1 cellular context compared by ENCODE assay signal in genomic region chr9:92711844-92712243, GRCh38.
TF ChIP-seq lines count a peak whose summit lies in the region.

No MANE protein-coding gene starts in this region.

TF ChIP-seq in GM23338, 12 proteins besides CTCF, POLR2A, EP300 and RAD21 (continued from another document):
- TF ChIP-seq ZNF462 (CRISPR knock-in tag; IDR thresholded peaks at IDR 0.05), result no peak
- no peak for TF ChIP-seq EZH2 (IDR thresholded peaks at IDR 0.05; ENCODE audit: low read depth, unreplicated experiment)
- no peak for TF ChIP-seq NANOG (IDR thresholded peaks at IDR 0.05; ENCODE audit: borderline replicate concordance)
- no peak for TF ChIP-seq POLR2AphosphoS5 (IDR thresholded peaks at IDR 0.05; ENCODE audit: low read depth)
- no peak for TF ChIP-seq EZH2phosphoT487 (IDR thresholded peaks at IDR 0.05; ENCODE audit: unreplicated experiment)
